In the genomic region with DNA sequence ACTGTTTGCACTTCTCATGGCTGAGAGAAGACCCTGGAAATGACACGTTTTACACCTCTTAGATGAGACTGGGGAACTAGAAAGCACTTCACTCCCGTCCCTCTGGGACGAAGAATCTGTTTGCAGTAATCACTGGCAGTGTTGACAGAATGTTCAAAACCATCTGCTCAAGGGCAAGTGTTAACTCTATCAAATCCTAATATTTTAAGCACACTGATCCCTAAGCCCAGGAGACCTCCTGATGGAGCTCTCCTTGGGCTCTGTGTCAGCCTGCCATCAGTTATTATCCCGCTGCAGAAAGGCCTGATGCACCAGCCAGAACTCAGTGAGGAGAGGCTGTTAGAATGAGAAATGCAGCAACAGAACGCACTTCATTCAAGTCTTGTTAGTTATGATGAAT, we compare ENCODE assay signal across 20 cellular contexts.
DNase-seq lines count a peak whose midpoint lies in the region; ATAC-seq and TF ChIP-seq lines count a peak whose summit lies in the region.
"Had no signal": no experiment of that assay in that cellular context is flagged by ENCODE, and none has a peak within 500 bp of the region (broad histone marks: within the 10 kb centered on the region; RNA-seq: fewer than 3 reads in every experiment).

No MANE protein-coding gene starts in this region.

- peaks cover 8% of the 10 kb centered on the region; the same call in 1 of the 2 replicates for H3K4me1 ChIP-seq in BE2C
- H3K4me1 ChIP-seq: ascending aorta, Peyer's patch, SJSA1 had no signal

- H3K27me3 ChIP-seq in BE2C: no peaks in the 10 kb centered on the region
- H3K27me3 ChIP-seq: ascending aorta, Peyer's patch, SJSA1 had no signal

- no peak for ATAC-seq in GM21737 (IDR thresholded peaks at IDR 0.05; ENCODE audit: unreplicated experiment)
- ATAC-seq: GM12878, HepG2 had no signal

- H3K36me3 ChIP-seq in BE2C: no peaks in the 10 kb centered on the region
- H3K36me3 ChIP-seq: ascending aorta, Peyer's patch, SJSA1 had no signal

- H3K9me3 ChIP-seq in BE2C: no peaks in the 10 kb centered on the region
- H3K9me3 ChIP-seq: ascending aorta, Peyer's patch, SJSA1 had no signal

- DNase-seq in DMS153 (lab: John Stamatoyannopoulos, UW) (peak; percentile 76), NCI-H1417 treated with DMSO at 0.1 percent for 48 hours (lab: John Stamatoyannopoulos, UW) (peak; percentile 82), NCI-H2227 (lab: John Stamatoyannopoulos, UW; ENCODE audit: unreplicated experiment) (peak; percentile 84), SK-N-DZ (ENCODE audit: low spot score) (peak; percentile 48), BE2C (no peak)
- DNase-seq in activated naive CD4-positive, alpha-beta T cell (lab: John Stamatoyannopoulos, UW): no peak
- DNase-seq: activated CD4-positive, alpha-beta T cell treated with anti-CD3 and anti-CD28 coated beads, Interleukin-2, amount 10 ng/mL, durations not matched to agents 24 days and 14 days; caudate nucleus; dermis blood vessel endothelial cell; DMS79 treated with DMSO at 0.1 percent for 48 hours; NCI-H1048; Peyer's patch; stimulated activated CD4-positive, alpha-beta T cell treated with anti-CD3 and anti-CD28 coated beads, Interleukin-1b, Interleukin-23, amount 100 ng/mL, for 48 hours; substantia nigra had no signal

- TF ChIP-seq CTCF in BE2C (IDR thresholded peaks at IDR 0.05; ENCODE audit: low read depth, low read length): no peak

- H3K4me3 ChIP-seq in BE2C (ENCODE audit: low read depth, low read length): no peak overlapping the region
- H3K4me3 ChIP-seq: ascending aorta, GM12878, Peyer's patch, SJSA1, skin epidermis had no signal

Comparison
In these comparisons a context has a peak if more than half of its experiments do, and no peak if none do; other contexts are left out.
1. DNase-seq: peak in DMS153 (single experiment), NCI-H1417 treated with DMSO at 0.1 percent for 48 hours (single experiment), NCI-H2227 (single experiment) and SK-N-DZ (single experiment); none in BE2C (single experiment) and activated naive CD4-positive, alpha-beta T cell (0 of 4).